ENCODE assay signal across 15 cellular contexts in genomic region chr19:38111898-38112297, GRCh38.
DNase-seq lines count a peak whose midpoint lies in the region; ATAC-seq, FAIRE-seq and TF ChIP-seq lines count a peak whose summit lies in the region.
"Had no signal": no experiment of that assay in that cellular context is flagged by ENCODE, and none has a peak within 500 bp of the region (broad histone marks: within the 10 kb centered on the region; RNA-seq: fewer than 3 reads in every experiment).

No MANE protein-coding gene starts in this region.

- BruUV-seq in GM12878 (replicated peaks; lab: Mats Ljungman, UMichigan) = no TSS peak

- no peak overlapping the region for H4K8ac ChIP-seq in mesenchymal stem cell (ENCODE audit: low read length)

- peaks cover 15 to 63% of the 10 kb centered on the region in 2 experiments for H3K36me3 ChIP-seq in HEK293 (ENCODE audit: control insufficient read depth in 2 of 2, insufficient read depth in 1 of 2, low read length in 2 of 2)
- H3K36me3 ChIP-seq in GM12878 (ENCODE audit: control insufficient read depth in 2 of 2, insufficient read depth in 2 of 2, low read length in 1 of 2) = peaks cover 24 to 45% of the 10 kb centered on the region in 2 experiments
- H3K36me3 ChIP-seq in mesenchymal stem cell (ENCODE audit: control insufficient read depth in 1 of 2, insufficient read depth in 2 of 2, low read depth in 1 of 2, low read length in 2 of 2) = peaks cover 73 to 83% of the 10 kb centered on the region in 2 experiments
- H3K36me3 ChIP-seq in osteoblast (ENCODE audit: insufficient read depth, low read length) = peaks cover 82% of the 10 kb centered on the region
- peaks cover 0 to 95% (median 12%) of the 10 kb centered on the region in 3 donors for H3K36me3 ChIP-seq in esophagus squamous epithelium

- no peak overlapping the region for H3K27ac ChIP-seq in HEK293 (ENCODE audit: extremely low read depth, low read depth, low read length)
- no peak overlapping the region for H3K27ac ChIP-seq in GM12878 (ENCODE audit: control insufficient read depth, insufficient read depth)
- no peak overlapping the region for H3K27ac ChIP-seq in mesenchymal stem cell (ENCODE audit: low read length, poor library complexity, severe bottlenecking)
- H3K27ac ChIP-seq in osteoblast (ENCODE audit: low read depth, low read length) = no peak overlapping the region
- no peak overlapping the region for H3K27ac ChIP-seq in esophagus squamous epithelium
- H3K27ac ChIP-seq: BLaER1, GM23248 had no signal

- peak overlapping the region in 1 of 2 experiments; percentile 8 for H3K14ac ChIP-seq in mesenchymal stem cell (ENCODE audit: low read length in 2 of 2)

- no peak overlapping the region for H3K23ac ChIP-seq in mesenchymal stem cell (ENCODE audit: low read length in 2 of 2)

- H3K18ac ChIP-seq in mesenchymal stem cell (ENCODE audit: low read depth in 1 of 2, low read length in 2 of 2) = no peak overlapping the region

- in situ Hi-C loops in GM12878 (cut with MboI) = no loop called here

- WGBS in GM12878 (ENCODE audit: insufficient coverage, insufficient replicate concordance, low lambda C conversion rate, missing lambda C conversion rate) = 92% methylated on average over 9 of the region's 9 CpGs
- WGBS in mesenchymal stem cell = 98% methylated on average over 9 of the region's 9 CpGs
- WGBS in esophagus squamous epithelium, 2 donors = 100% methylated on average over 8 to 9 of the region's 9 CpGs

- SMC1A ChIA-PET in GM12878 (lab: Charles Lee; ENCODE audit: uncharacterized antibody, unreplicated experiment) = no interaction called here

- TF ChIP-seq POLR2A in GM12878 (IDR thresholded peaks at IDR 0.05; ENCODE audit: low read depth, low read length) = no peak
- no peak for TF ChIP-seq POLR2A in esophagus squamous epithelium (IDR thresholded peaks at IDR 0.05)

- RAD21 ChIA-PET in GM12878 (lab: Charles Lee; ENCODE audit: unreplicated experiment) = no interaction called here

- H3K79me2 ChIP-seq in GM12878 (ENCODE audit: control insufficient read depth, insufficient read depth, low read length) (no peaks in the 10 kb centered on the region), osteoblast (ENCODE audit: insufficient read depth, low read length) (no peaks in the 10 kb centered on the region)

- no peak overlapping the region for H3K4ac ChIP-seq in mesenchymal stem cell (ENCODE audit: low read depth in 1 of 2, low read length in 2 of 2)

- H3K9me3 ChIP-seq in HEK293 (ENCODE audit: control insufficient read depth, insufficient read depth, low read depth, low read length) = no peaks in the 10 kb centered on the region
- H3K9me3 ChIP-seq in GM12878 (replicated peaks; ENCODE audit: control insufficient read depth, insufficient read depth, low read length) = no peaks in the 10 kb centered on the region
- no peaks in the 10 kb centered on the region for H3K9me3 ChIP-seq in mesenchymal stem cell (ENCODE audit: control insufficient read depth, low read length)
- H3K9me3 ChIP-seq in osteoblast (ENCODE audit: low read depth, low read length) = no peaks in the 10 kb centered on the region
- no peaks in the 10 kb centered on the region for H3K9me3 ChIP-seq in esophagus squamous epithelium
- H3K9me3 ChIP-seq: Caco-2 had no signal

- POLR2A ChIA-PET in HEK293 (lab: Yijun Ruan, JAX) (no interaction called here), GM12878 (lab: Charles Lee) (no interaction called here), GM10248 (lab: Yijun Ruan, JAX) (no interaction called here)

- intact Hi-C loops in GM12878 (cut with micrococcal nuclease; ENCODE audit: unreplicated experiment) = no loop called here
- intact Hi-C loops in esophagus squamous epithelium (cut with DNase I) = no loop called here

- peaks cover 38% of the 10 kb centered on the region for H3K79me1 ChIP-seq in mesenchymal stem cell (replicated peaks; ENCODE audit: low read length, poor library complexity, severe bottlenecking)

- TF ChIP-seq CTCF in HEK293 (tag by site-specific recombination; IDR thresholded peaks at IDR 0.05) (no peak), GM12878 (IDR thresholded peaks at IDR 0.05 in 2 of 3, conservative IDR thresholded peaks at IDR 0.05 in 1 of 3; ENCODE audit: control insufficient read depth in 2 of 3, extremely low read depth in 1 of 3, insufficient read depth in 1 of 3, low read depth in 3 of 3, low read length in 3 of 3) (no peak), osteoblast (IDR thresholded peaks at IDR 0.05; ENCODE audit: extremely low read depth, low read depth, low read length) (no peak), GM10248 (IDR thresholded peaks at IDR 0.05; ENCODE audit: control extremely low read depth, extremely low read depth, low read depth, missing control alignments) (no peak), esophagus squamous epithelium (IDR thresholded peaks at IDR 0.05) (no peak)

- H4K91ac ChIP-seq in mesenchymal stem cell (ENCODE audit: low read length) = peak overlapping the region; percentile 48

- no peak for FAIRE-seq in GM12878 (lab: Jason Lieb, UNC)
- FAIRE-seq: GM18507 had no signal

- H3K4me1 ChIP-seq in HEK293 (ENCODE audit: control insufficient read depth, insufficient read depth, low read length) (no peaks in the 10 kb centered on the region), GM12878 (ENCODE audit: control insufficient read depth, insufficient read depth, low read length) (no peaks in the 10 kb centered on the region), mesenchymal stem cell (ENCODE audit: control insufficient read depth, insufficient read depth, low read depth, low read length) (peaks cover 18% of the 10 kb centered on the region), osteoblast (ENCODE audit: insufficient read depth, low read length) (peaks cover 1% of the 10 kb centered on the region), esophagus squamous epithelium (peaks cover 0 to 8% (median 4%) of the 10 kb centered on the region in 3 donors)
- H3K4me1 ChIP-seq: Caco-2 had no signal

- H2BK15ac ChIP-seq in mesenchymal stem cell (ENCODE audit: low read depth, poor library complexity, severe bottlenecking) = no peak overlapping the region

- no peak overlapping the region for H2AK5ac ChIP-seq in mesenchymal stem cell (ENCODE audit: low read length, severe bottlenecking)

- TF ChIP-seq RAD21 in GM12878 (IDR thresholded peaks at IDR 0.05; ENCODE audit: insufficient read depth, low read depth, low read length) = no peak

- H4K20me1 ChIP-seq in GM12878 (ENCODE audit: control insufficient read depth, insufficient read depth) (no peaks in the 10 kb centered on the region), osteoblast (ENCODE audit: insufficient read depth, low read length) (peaks cover 7% of the 10 kb centered on the region)
- H4K20me1 ChIP-seq: BLaER1 had no signal

- TF ChIP-seq EP300 in GM12878 (IDR thresholded peaks at IDR 0.05; ENCODE audit: borderline replicate concordance in 1 of 2, control insufficient read depth in 1 of 2, low read depth in 2 of 2, low read length in 2 of 2) = no peak

- no peak overlapping the region for H2BK12ac ChIP-seq in mesenchymal stem cell (ENCODE audit: low read length in 2 of 2)

- H3K27me3 ChIP-seq in GM12878 (replicated peaks in 1 of 2; ENCODE audit: control insufficient read depth in 2 of 2, insufficient read depth in 2 of 2, low read length in 1 of 2) (no peaks in the 10 kb centered on the region), mesenchymal stem cell (ENCODE audit: control insufficient read depth in 1 of 2, insufficient read depth in 1 of 2, low read length in 2 of 2) (no peaks in the 10 kb centered on the region), osteoblast (ENCODE audit: insufficient read depth, low read length) (no peaks in the 10 kb centered on the region), esophagus squamous epithelium (no peaks in the 10 kb centered on the region)
- H3K27me3 ChIP-seq: BLaER1 had no signal

- CTCF ChIA-PET in HEK293 (lab: Yijun Ruan, JAX) = interaction anchor here (0.7 to 0.8 kb wide), 2 partner anchors 31 to 94 kb away, joined by 3 to 4 read pairs; no protein-coding TSS in a partner anchor
- CTCF ChIA-PET in GM12878 (lab: Yijun Ruan, JAX) = no interaction called here
- CTCF ChIA-PET in GM10248 (lab: Yijun Ruan, JAX) = interaction anchor here (1.7 kb wide), 1 partner anchor 23 kb away, joined by 4 read pairs; no protein-coding TSS in a partner anchor

- ATAC-seq in GM12878 = no peak

- H2AFZ ChIP-seq in GM12878 (ENCODE audit: control insufficient read depth, low read depth, low read length) (no peak overlapping the region), mesenchymal stem cell (ENCODE audit: low read depth, low read length) (no peak overlapping the region), osteoblast (ENCODE audit: low read length) (no peak overlapping the region)
- H2AFZ ChIP-seq: GM23248 had no signal

- DNase-seq in GM12878 (ENCODE audit: low read depth, low spot score) = no peak
- DNase-seq in mesenchymal stem cell = no peak
- no peak for DNase-seq in osteoblast (ENCODE audit: insufficient read length, low spot score, missing footprints)
- DNase-seq in GM10248 (ENCODE audit: extremely low spot score) = no peak
- no peak for DNase-seq in esophagus squamous epithelium (lab: John Stamatoyannopoulos, UW)
- no peak for DNase-seq in NAMALWA (ENCODE audit: low spot score)
- DNase-seq: Caco-2; CD8-positive, alpha-beta memory T cell; DND-41; GDM1; GM23248; H7 had no signal

- no peak overlapping the region for H3K4me2 ChIP-seq in GM12878 (ENCODE audit: control insufficient read depth, insufficient read depth)
- H3K4me2 ChIP-seq in mesenchymal stem cell (ENCODE audit: low read length, poor library complexity, severe bottlenecking) = no peak overlapping the region
- H3K4me2 ChIP-seq in osteoblast (ENCODE audit: insufficient read depth, low read length) = no peak overlapping the region
- H3K4me2 ChIP-seq: BLaER1 had no signal

- H3K9ac ChIP-seq in GM12878 (ENCODE audit: control insufficient read depth, insufficient read depth, low read length) (no peak overlapping the region), mesenchymal stem cell (ENCODE audit: low read length) (no peak overlapping the region)
- H3K9ac ChIP-seq: BLaER1, GM23248 had no signal

- H2BK5ac ChIP-seq in mesenchymal stem cell (ENCODE audit: low read depth, low read length, poor library complexity, severe bottlenecking) = no peak overlapping the region

- H3K4me3 ChIP-seq in HEK293 (ENCODE audit: low read depth, low read length) = no peak overlapping the region
- no peak overlapping the region for H3K4me3 ChIP-seq in GM12878
- H3K4me3 ChIP-seq in mesenchymal stem cell (ENCODE audit: insufficient read depth in 1 of 2, low read depth in 1 of 2, low read length in 2 of 2) = no peak overlapping the region
- H3K4me3 ChIP-seq in osteoblast (ENCODE audit: insufficient read depth, low read length) = no peak overlapping the region
- H3K4me3 ChIP-seq in esophagus squamous epithelium = no peak overlapping the region
- H3K4me3 ChIP-seq: BLaER1, GM23248 had no signal

- no peak overlapping the region for H2BK120ac ChIP-seq in mesenchymal stem cell (ENCODE audit: low read depth, low read length)

TF ChIP-seq in HEK293, 187 proteins besides CTCF, POLR2A, EP300 and RAD21 (continues in another document):
- TF ChIP-seq SP7 (tag by site-specific recombination; IDR thresholded peaks at IDR 0.05) = no peak

TF ChIP-seq in GM12878, 131 proteins besides CTCF, POLR2A, EP300 and RAD21 (continues in another document):
- 0 out of 3 replicates have a peak, but pooled peaks have one; percentile 25 for TF ChIP-seq POU2F2 (IDR thresholded peaks at IDR 0.05; ENCODE audit: borderline replicate concordance, low read depth, low read length)
